Comparison of ENCODE assay signal across 8 cellular contexts in the genomic region with DNA sequence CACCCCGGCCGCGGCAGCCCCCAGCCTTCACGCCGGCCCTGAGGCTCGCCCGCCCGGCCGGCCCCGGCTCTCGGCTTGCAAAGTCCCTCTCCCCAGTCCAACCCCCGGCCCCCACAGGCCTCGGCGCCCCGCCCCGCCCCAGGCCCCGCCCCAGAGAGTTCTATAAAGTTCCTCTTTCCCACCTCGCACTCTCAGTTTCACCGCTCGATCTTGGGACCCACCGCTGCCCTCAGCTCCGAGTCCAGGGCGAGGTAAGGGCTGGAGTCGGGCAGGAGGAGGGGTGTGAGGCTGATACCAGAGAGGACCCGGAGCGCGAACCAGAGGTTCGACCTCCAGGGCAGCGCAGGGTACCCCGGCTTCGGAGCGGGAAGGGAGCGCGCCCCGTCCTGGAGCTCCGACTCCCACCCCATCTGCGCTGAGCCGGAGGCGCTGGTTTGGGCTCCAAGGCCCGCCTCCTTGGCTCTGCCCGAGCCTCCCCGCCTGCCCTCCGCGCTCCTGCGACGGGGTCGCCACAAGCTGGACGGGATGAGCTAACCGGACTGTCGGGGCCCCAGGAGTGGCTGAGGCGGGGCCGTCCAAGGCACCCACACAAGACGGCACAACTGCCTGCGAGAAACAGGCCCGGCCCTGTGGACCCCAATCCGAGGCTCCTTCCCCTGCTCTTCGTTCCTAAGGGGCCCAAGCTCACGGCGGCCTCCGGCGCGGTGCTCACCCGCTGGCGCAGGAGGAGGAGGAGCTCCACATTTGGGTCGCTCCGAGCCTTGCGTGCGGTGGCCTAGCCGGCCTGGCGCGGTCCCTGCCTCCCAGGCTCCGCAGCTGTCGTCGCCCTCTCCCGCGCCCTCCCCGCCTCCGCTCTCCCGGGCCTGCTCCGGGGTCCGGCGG. TPM values are rescaled to one million over a fixed set of nuclear protein-coding genes. Genes with fewer than 3 reads are reported as not detected.
A peak's percentile ranks its signal among the peaks of the same experiment; 100 is the strongest.
DNase-seq lines count a peak whose midpoint lies in the region; ATAC-seq and TF ChIP-seq lines count a peak whose summit lies in the region.

A gene (plus strand): TSS at position 194 of the 882 bp plus-strand sequence. CDS start 1,401 bp downstream, outside the sequence.

- peak within 1 kb of the TSS; percentile 87 for H3K4me3 Mint-ChIP-seq in natural killer cell

- H3K4me1 ChIP-seq in ectodermal cell (ENCODE audit: control insufficient read depth, insufficient read depth, low read length) = no peaks in the 10 kb centered on the region
- peaks cover 33% of the 10 kb centered on the region for H3K4me1 ChIP-seq in suprapubic skin

- WGBS in ectodermal cell, 2 experiments = 1% methylated on average over 81 to 82 of the region's 82 CpGs
- 4% methylated on average over 5 of the region's 82 CpGs for WGBS in suprapubic skin

- in situ Hi-C loops in GM13976 (cut with MboI; ENCODE audit: low sequenced_read_pairs, unreplicated experiment) = no loop called here

- H3K27me3 ChIP-seq in ectodermal cell (ENCODE audit: control insufficient read depth, insufficient read depth, low read length, poor library complexity, severe bottlenecking) (peaks cover 84% of the 10 kb centered on the region), suprapubic skin (peaks cover 87% of the 10 kb centered on the region)

- H3K4me3 ChIP-seq in ectodermal cell (ENCODE audit: insufficient read depth, low read depth, low read length) (peak within 1 kb of the TSS; percentile 27), suprapubic skin (peak within 1 kb of the TSS; percentile 56)

- peaks cover 22 to 35% of the 10 kb centered on the region in 2 donors for H3K4me1 Mint-ChIP-seq in natural killer cell

- H3K27ac ChIP-seq in ectodermal cell (ENCODE audit: insufficient read depth, low read depth, low read length, poor library complexity, severe bottlenecking) (no peak within 1 kb of the TSS), suprapubic skin (peak within 1 kb of the TSS; percentile 24)

- H3K9me3 ChIP-seq in ectodermal cell (ENCODE audit: control insufficient read depth, low read length) (no peaks in the 10 kb centered on the region), suprapubic skin (no peaks in the 10 kb centered on the region)

- intact Hi-C loops in natural killer cell (cut with micrococcal nuclease) = no loop called here

- H3K27ac Mint-ChIP-seq in natural killer cell = no peak within 1 kb of the TSS

- H3K27me3 Mint-ChIP-seq in natural killer cell (ENCODE audit: low read depth in 2 of 2) = peaks cover 43 to 54% of the 10 kb centered on the region in 2 donors

- no peak for TF ChIP-seq EP300 in suprapubic skin (IDR thresholded peaks at IDR 0.05)

- H3K36me3 ChIP-seq in ectodermal cell (ENCODE audit: control insufficient read depth, insufficient read depth, low read length) = no peaks in the 10 kb centered on the region
- no peaks in the 10 kb centered on the region for H3K36me3 ChIP-seq in suprapubic skin

- H3K9me3 Mint-ChIP-seq in natural killer cell = no peaks in the 10 kb centered on the region

- DNase-seq in GM13976 (ENCODE audit: low spot score) = peak; percentile 95
- peak; percentile 35 to 75 (median 58) for DNase-seq in activated CD4-positive, CD25-positive, alpha-beta regulatory T cell (lab: John Stamatoyannopoulos, UW)
- no peak for DNase-seq in natural killer cell
- peak in 1 of 2 donors; percentile 67 for DNase-seq in suprapubic skin (ENCODE audit: low spot score in 2 of 2)
- DNase-seq in SW 1271 (lab: John Stamatoyannopoulos, UW) = no peak
- DNase-seq in medulla oblongata (ENCODE audit: extremely low spot score) = no peak

- no peak for TF ChIP-seq POLR2A in suprapubic skin (IDR thresholded peaks at IDR 0.05)

- no peaks in the 10 kb centered on the region for H3K36me3 Mint-ChIP-seq in natural killer cell

- TF ChIP-seq CTCF in GM13976 (IDR thresholded peaks at IDR 0.05; ENCODE audit: borderline replicate concordance, control extremely low read depth, extremely low read depth, insufficient read depth, missing control alignments) (no peak), natural killer cell (IDR thresholded peaks at IDR 0.05) (no peak), suprapubic skin (IDR thresholded peaks at IDR 0.05) (no peak)

- ATAC-seq in HG02642 (IDR thresholded peaks at IDR 0.05; ENCODE audit: poor library complexity, unreplicated experiment) (peak; percentile 49), natural killer cell (peak; percentile 20 to 33 (median 33))

RNA-seq across cellular contexts. Expression of the gene that starts here (rescaled TPM):
- 1.2 TPM for polyA plus RNA-seq in ectodermal cell (2013, experiment 1 of 4)
- 0.36 TPM for polyA plus RNA-seq in ectodermal cell (2013, experiment 2 of 4)
- 0.37 TPM for polyA plus RNA-seq in ectodermal cell (2013, experiment 3 of 4)
- 0.24 TPM for polyA plus RNA-seq in ectodermal cell (2013, experiment 4 of 4)
- 10 to 100 TPM in 1 of 3 donors, 1 to 10 TPM in 2; 3.5 to 37.5 (median 3.5) TPM for total RNA-seq in natural killer cell
- 10 to 100 TPM; 17.3 to 22.8 (median 20.4) TPM for total RNA-seq in suprapubic skin

Comparison
In these comparisons a context has a peak if more than half of its experiments do, and no peak if none do; other contexts are left out.
1. DNase-seq: peak in GM13976 (single experiment) and activated CD4-positive, CD25-positive, alpha-beta regulatory T cell (4 of 4); none in natural killer cell (single experiment), SW 1271 (0 of 2) and medulla oblongata (single experiment).